In the genomic region with DNA sequence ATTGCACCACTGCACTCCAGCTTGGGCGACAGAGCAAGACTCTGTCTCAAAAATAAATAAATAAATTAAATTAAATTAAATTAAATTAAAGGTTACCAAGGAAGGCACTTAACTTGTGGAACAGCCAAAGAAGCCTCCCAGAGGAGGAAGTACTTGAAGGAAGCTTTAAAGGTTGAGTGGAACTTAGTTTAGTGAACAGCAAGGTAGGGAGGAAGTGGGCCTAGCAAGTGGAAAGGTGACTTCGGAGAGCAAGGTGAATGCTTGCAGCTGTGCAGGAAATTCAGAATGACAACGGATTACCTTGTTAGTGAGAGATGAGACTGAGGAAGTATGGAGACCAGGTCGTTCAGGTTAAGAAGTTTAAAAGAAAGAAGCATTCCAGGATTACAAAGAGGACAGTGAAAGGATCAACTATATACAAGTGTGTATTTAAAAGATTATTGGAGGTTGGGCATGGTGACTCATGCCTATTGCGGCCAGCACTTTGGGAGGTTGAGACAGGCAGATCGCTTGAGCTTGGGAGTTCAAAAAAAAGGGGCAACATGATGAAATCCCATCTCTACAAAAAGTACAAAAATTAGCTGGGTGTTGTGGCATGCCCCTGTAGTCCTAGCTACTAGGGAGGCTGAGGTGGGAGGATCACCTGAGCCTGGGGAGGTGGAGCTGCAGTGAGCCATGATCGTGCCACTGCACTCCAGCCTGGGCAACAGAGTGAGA, we compare ENCODE assay signal across 1 cellular context.
TF ChIP-seq lines count a peak whose summit lies in the region.

No MANE protein-coding gene starts in this region.

TF ChIP-seq in GM23338, 12 proteins besides CTCF, POLR2A, EP300 and RAD21 (continued from another document):
- TF ChIP-seq ZNF114 (CRISPR knock-in tag; IDR thresholded peaks at IDR 0.05) (no peak), CREB1 (CRISPR knock-in tag; IDR thresholded peaks at IDR 0.05; ENCODE audit: low read depth) (no peak), POLR2AphosphoS5 (IDR thresholded peaks at IDR 0.05; ENCODE audit: low read depth) (no peak)
- TF ChIP-seq, protein P1, sequence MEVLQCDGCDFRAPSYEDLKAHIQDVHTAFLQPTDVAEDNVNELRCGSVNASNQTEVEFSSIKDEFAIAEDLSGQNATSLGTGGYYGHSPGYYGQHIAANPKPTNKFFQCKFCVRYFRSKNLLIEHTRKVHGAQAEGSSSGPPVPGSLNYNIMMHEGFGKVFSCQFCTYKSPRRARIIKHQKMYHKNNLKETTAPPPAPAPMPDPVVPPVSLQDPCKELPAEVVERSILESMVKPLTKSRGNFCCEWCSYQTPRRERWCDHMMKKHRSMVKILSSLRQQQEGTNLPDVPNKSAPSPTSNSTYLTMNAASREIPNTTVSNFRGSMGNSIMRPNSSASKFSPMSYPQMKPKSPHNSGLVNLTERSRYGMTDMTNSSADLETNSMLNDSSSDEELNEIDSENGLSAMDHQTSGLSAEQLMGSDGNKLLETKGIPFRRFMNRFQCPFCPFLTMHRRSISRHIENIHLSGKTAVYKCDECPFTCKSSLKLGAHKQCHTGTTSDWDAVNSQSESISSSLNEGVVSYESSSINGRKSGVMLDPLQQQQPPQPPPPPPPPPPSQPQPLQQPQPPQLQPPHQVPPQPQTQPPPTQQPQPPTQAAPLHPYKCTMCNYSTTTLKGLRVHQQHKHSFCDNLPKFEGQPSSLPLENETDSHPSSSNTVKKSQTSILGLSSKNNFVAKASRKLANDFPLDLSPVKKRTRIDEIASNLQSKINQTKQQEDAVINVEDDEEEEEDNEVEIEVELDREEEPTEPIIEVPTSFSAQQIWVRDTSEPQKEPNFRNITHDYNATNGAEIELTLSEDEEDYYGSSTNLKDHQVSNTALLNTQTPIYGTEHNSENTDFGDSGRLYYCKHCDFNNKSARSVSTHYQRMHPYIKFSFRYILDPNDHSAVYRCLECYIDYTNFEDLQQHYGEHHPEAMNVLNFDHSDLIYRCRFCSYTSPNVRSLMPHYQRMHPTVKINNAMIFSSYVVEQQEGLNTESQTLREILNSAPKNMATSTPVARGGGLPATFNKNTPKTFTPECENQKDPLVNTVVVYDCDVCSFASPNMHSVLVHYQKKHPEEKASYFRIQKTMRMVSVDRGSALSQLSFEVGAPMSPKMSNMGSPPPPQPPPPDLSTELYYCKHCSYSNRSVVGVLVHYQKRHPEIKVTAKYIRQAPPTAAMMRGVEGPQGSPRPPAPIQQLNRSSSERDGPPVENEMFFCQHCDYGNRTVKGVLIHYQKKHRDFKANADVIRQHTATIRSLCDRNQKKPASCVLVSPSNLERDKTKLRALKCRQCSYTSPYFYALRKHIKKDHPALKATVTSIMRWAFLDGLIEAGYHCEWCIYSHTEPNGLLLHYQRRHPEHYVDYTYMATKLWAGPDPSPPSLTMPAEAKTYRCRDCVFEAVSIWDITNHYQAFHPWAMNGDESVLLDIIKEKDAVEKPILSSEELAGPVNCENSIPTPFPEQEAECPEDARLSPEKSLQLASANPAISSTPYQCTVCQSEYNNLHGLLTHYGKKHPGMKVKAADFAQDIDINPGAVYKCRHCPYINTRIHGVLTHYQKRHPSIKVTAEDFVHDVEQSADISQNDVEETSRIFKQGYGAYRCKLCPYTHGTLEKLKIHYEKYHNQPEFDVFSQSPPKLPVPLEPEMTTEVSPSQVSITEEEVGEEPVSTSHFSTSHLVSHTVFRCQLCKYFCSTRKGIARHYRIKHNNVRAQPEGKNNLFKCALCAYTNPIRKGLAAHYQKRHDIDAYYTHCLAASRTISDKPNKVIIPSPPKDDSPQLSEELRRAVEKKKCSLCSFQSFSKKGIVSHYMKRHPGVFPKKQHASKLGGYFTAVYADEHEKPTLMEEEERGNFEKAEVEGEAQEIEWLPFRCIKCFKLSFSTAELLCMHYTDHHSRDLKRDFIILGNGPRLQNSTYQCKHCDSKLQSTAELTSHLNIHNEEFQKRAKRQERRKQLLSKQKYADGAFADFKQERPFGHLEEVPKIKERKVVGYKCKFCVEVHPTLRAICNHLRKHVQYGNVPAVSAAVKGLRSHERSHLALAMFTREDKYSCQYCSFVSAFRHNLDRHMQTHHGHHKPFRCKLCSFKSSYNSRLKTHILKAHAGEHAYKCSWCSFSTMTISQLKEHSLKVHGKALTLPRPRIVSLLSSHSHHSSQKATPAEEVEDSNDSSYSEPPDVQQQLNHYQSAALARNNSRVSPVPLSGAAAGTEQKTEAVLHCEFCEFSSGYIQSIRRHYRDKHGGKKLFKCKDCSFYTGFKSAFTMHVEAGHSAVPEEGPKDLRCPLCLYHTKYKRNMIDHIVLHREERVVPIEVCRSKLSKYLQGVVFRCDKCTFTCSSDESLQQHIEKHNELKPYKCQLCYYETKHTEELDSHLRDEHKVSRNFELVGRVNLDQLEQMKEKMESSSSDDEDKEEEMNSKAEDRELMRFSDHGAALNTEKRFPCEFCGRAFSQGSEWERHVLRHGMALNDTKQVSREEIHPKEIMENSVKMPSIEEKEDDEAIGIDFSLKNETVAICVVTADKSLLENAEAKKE (CRISPR knock-in tag; IDR thresholded peaks at IDR 0.05), result no peak
